14 cellular contexts compared by ENCODE assay signal in the genomic region with DNA sequence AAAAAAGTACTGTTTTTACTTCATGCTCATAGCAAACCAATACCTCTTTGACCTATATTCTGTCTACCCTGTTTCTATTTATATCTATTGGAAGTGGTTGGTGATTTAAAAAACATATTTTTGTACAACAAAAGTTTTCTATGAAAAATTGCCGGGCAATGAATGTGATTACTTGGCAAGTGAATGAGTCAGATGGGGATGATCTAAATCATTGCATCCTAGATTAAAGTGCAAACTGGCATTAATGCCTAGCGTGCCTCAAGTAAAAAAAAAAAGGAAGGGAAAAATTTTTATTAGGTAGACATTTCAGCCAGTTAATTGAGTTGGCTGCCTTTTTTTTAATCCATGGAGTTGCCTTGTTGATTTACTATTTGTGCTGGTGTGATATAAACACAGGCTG.
"Had no signal": no experiment of that assay in that cellular context is flagged by ENCODE, and none has a peak within 500 bp of the region (broad histone marks: within the 10 kb centered on the region; RNA-seq: fewer than 3 reads in every experiment).

No MANE protein-coding gene starts in this region.

- FAIRE-seq: frontal cortex, urothelium cell line had no signal

- H3K9me3 ChIP-seq: left lung, tibial nerve had no signal

- DNase-seq: activated CD4-positive, alpha-beta T cell treated with anti-CD3 and anti-CD28 coated beads, Interleukin-2, amount 50 U/mL, for 4 hours; activated naive CD8-positive, alpha-beta T cell treated with anti-CD3 and anti-CD28 coated beads for 36 hours; cortex of kidney; left lung; occipital lobe; posterior cingulate gyrus; stimulated activated CD4-positive, alpha-beta T cell treated with anti-CD3 and anti-CD28 coated beads, Interleukin-2, amount 100 ng/mL, for 24 hours; stimulated activated naive CD4-positive, alpha-beta T cell treated with Interleukin-2 at 50 U/mL for 16 hours; substantia nigra; WERI-Rb-1 had no signal

- H3K27ac ChIP-seq: left lung, tibial nerve, WERI-Rb-1 had no signal

- H3K27me3 ChIP-seq: left lung, tibial nerve had no signal

- H3K36me3 ChIP-seq: left lung, tibial nerve, WERI-Rb-1 had no signal

- ATAC-seq: esophagus mucosa, left lung had no signal

- H3K4me3 ChIP-seq: left lung, tibial nerve had no signal
